22 cellular contexts compared by ENCODE assay signal in genomic region chr22:36067237-36067558, GRCh38.
"Had no signal": no experiment of that assay in that cellular context is flagged by ENCODE, and none has a peak within 500 bp of the region (broad histone marks: within the 10 kb centered on the region; RNA-seq: fewer than 3 reads in every experiment).

No MANE protein-coding gene starts in this region.

- ATAC-seq: left cardiac atrium; natural killer cell treated with Interleukin-12 subunit alpha and Interleukin-12 subunit beta and Interleukin-15 and Interleukin-18, amount 100 ng/mL, for 72 hours; stimulated activated naive B cell treated with anti-CD40 and anti-IgM and Interleukin-4, amounts not matched to agents 10 μg/mL and 1 μg/mL and 100 μg/mL, for 72 hours; stimulated activated naive CD8-positive, alpha-beta T cell treated with anti-CD3 and anti-CD28 coated beads, Interleukin-15, amount 100 ng/mL, for 72 hours; upper lobe of right lung had no signal

- H3K4me3 ChIP-seq: hepatocyte had no signal

- H3K27ac Mint-ChIP-seq: dendritic cell treated with granulocyte-macrophage colony-stimulating factor and Interleukin-4, amounts not matched to agents 40 ng/mL and 50 ng/mL, for 4 days; memory B cell; natural killer cell treated with Interleukin-12 subunit alpha and Interleukin-12 subunit beta and Interleukin-15 and Interleukin-18, amount 100 ng/mL, for 72 hours; stimulated activated naive B cell treated with anti-CD40 and anti-IgM and Interleukin-4, amounts not matched to agents 10 μg/mL and 1 μg/mL and 100 μg/mL, for 72 hours; stimulated activated naive CD8-positive, alpha-beta T cell treated with anti-CD3 and anti-CD28 coated beads, Interleukin-15, amount 100 ng/mL, for 72 hours had no signal

- H3K27ac ChIP-seq: tibial nerve had no signal

- H3K9me3 Mint-ChIP-seq: dendritic cell treated with granulocyte-macrophage colony-stimulating factor and Interleukin-4, amounts not matched to agents 40 ng/mL and 50 ng/mL, for 4 days; memory B cell; natural killer cell treated with Interleukin-12 subunit alpha and Interleukin-12 subunit beta and Interleukin-15 and Interleukin-18, amount 100 ng/mL, for 72 hours; stimulated activated naive B cell treated with anti-CD40 and anti-IgM and Interleukin-4, amounts not matched to agents 10 μg/mL and 1 μg/mL and 100 μg/mL, for 72 hours; stimulated activated naive CD8-positive, alpha-beta T cell treated with anti-CD3 and anti-CD28 coated beads, Interleukin-15, amount 100 ng/mL, for 72 hours had no signal

- H3K4me3 Mint-ChIP-seq: dendritic cell treated with granulocyte-macrophage colony-stimulating factor and Interleukin-4, amounts not matched to agents 40 ng/mL and 50 ng/mL, for 4 days; memory B cell; natural killer cell treated with Interleukin-12 subunit alpha and Interleukin-12 subunit beta and Interleukin-15 and Interleukin-18, amount 100 ng/mL, for 72 hours; stimulated activated naive B cell treated with anti-CD40 and anti-IgM and Interleukin-4, amounts not matched to agents 10 μg/mL and 1 μg/mL and 100 μg/mL, for 72 hours had no signal

- H3K36me3 Mint-ChIP-seq: memory B cell; natural killer cell treated with Interleukin-12 subunit alpha and Interleukin-12 subunit beta and Interleukin-15 and Interleukin-18, amount 100 ng/mL, for 72 hours; stimulated activated naive B cell treated with anti-CD40 and anti-IgM and Interleukin-4, amounts not matched to agents 10 μg/mL and 1 μg/mL and 100 μg/mL, for 72 hours had no signal

- FAIRE-seq: colon, kidney had no signal

- H3K36me3 ChIP-seq: esophagus squamous epithelium, left ventricle myocardium inferior, lower lobe of right lung, spleen, tibial nerve, upper lobe of right lung had no signal

- DNase-seq: esophagus squamous epithelium; foreskin melanocyte; head of caudate nucleus; kidney; left cardiac atrium; left ventricle myocardium inferior; lower lobe of right lung; midbrain; spleen; stimulated activated CD4-positive, alpha-beta T cell treated with anti-CD3 and anti-CD28 coated beads, Interleukin-15, amount 100 ng/mL, for 24 hours; stimulated activated CD4-positive, alpha-beta T cell treated with anti-CD3 and anti-CD28 coated beads, Interleukin-1b, Interleukin-23, amount 100 ng/mL, for 48 hours; stimulated activated CD4-positive, alpha-beta T cell treated with anti-CD3 and anti-CD28 coated beads, Interleukin-4, amount 100 ng/mL, for 24 hours; stimulated activated naive B cell treated with anti-CD40 and anti-IgM and Interleukin-4, amounts not matched to agents 10 μg/mL and 1 μg/mL and 100 μg/mL, for 72 hours; stimulated activated naive CD8-positive, alpha-beta T cell treated with anti-CD3 and anti-CD28 coated beads, Interleukin-15, amount 100 ng/mL, for 72 hours; testis; upper lobe of right lung had no signal

- H3K9me3 ChIP-seq: esophagus squamous epithelium, left ventricle myocardium inferior, lower lobe of right lung, spleen, testis, tibial nerve, upper lobe of right lung had no signal

- H3K79me2 ChIP-seq: hepatocyte had no signal

- H3K27me3 Mint-ChIP-seq: stimulated activated naive CD8-positive, alpha-beta T cell treated with anti-CD3 and anti-CD28 coated beads, Interleukin-15, amount 100 ng/mL, for 72 hours had no signal

- H3K27me3 ChIP-seq: esophagus squamous epithelium, hepatocyte, testis, tibial nerve, upper lobe of right lung had no signal
